In genomic region chr19:40543029-40543597, GRCh38 we compare ENCODE assay signal across 19 cellular contexts.
"Had no signal": no experiment of that assay in that cellular context is flagged by ENCODE, and none has a peak within 500 bp of the region (broad histone marks: within the 10 kb centered on the region; RNA-seq: fewer than 3 reads in every experiment).

No MANE protein-coding gene starts in this region.

- H3K4me3 Mint-ChIP-seq: memory B cell; natural killer cell; stimulated activated memory B cell treated with anti-CD40 and anti-IgM and Interleukin-4, amounts not matched to agents 10 μg/mL and 1 μg/mL and 100 μg/mL, for 72 hours had no signal

- H3K9me3 ChIP-seq: colonic mucosa, pancreas, testis had no signal

- H3K4me1 Mint-ChIP-seq: memory B cell, natural killer cell had no signal

- H3K9me3 Mint-ChIP-seq: memory B cell; natural killer cell; stimulated activated memory B cell treated with anti-CD40 and anti-IgM and Interleukin-4, amounts not matched to agents 10 μg/mL and 1 μg/mL and 100 μg/mL, for 72 hours had no signal

- H3K27me3 ChIP-seq: colonic mucosa, pancreas, testis, tibial nerve, upper lobe of left lung had no signal

- H3K36me3 ChIP-seq: colonic mucosa, pancreas, spleen, upper lobe of left lung had no signal

- H3K4me3 ChIP-seq: colonic mucosa, lung, pancreas, skin epidermis, spleen, testis, tibial nerve, upper lobe of left lung had no signal

- DNase-seq: dermis blood vessel endothelial cell; effector memory CD4-positive, alpha-beta T cell; erythroblast; natural killer cell; occipital lobe; retina; spleen; stimulated activated CD4-positive, alpha-beta T cell treated with anti-CD3 and anti-CD28 coated beads, Interleukin-4, amount 100 ng/mL, for 4 hours; stimulated activated naive CD8-positive, alpha-beta T cell treated with anti-CD3 and anti-CD28 coated beads, Interleukin-15, Interleukin-2, amounts not matched to agents 100 U/mL and 50 U/mL, for 24 hours had no signal

- H3K4me1 ChIP-seq: colonic mucosa had no signal

- H3K36me3 Mint-ChIP-seq: memory B cell; natural killer cell; stimulated activated memory B cell treated with anti-CD40 and anti-IgM and Interleukin-4, amounts not matched to agents 10 μg/mL and 1 μg/mL and 100 μg/mL, for 72 hours had no signal

- H3K27ac Mint-ChIP-seq: memory B cell; natural killer cell; stimulated activated memory B cell treated with anti-CD40 and anti-IgM and Interleukin-4, amounts not matched to agents 10 μg/mL and 1 μg/mL and 100 μg/mL, for 72 hours had no signal

- H3K27ac ChIP-seq: colonic mucosa, pancreas, skin epidermis, spleen, tibial nerve, upper lobe of left lung had no signal

- ATAC-seq: left lobe of liver; natural killer cell; stimulated activated memory B cell treated with anti-CD40 and anti-IgM and Interleukin-4, amounts not matched to agents 10 μg/mL and 1 μg/mL and 100 μg/mL, for 72 hours; stimulated activated naive CD8-positive, alpha-beta T cell treated with anti-CD3 and anti-CD28 coated beads, Interleukin-15, Interleukin-2, amounts not matched to agents 100 U/mL and 50 U/mL, for 24 hours had no signal
